8 cellular contexts compared by ENCODE assay signal in genomic region chr15:40282870-40283614, GRCh38.
DNase-seq lines count a peak whose midpoint lies in the region; ATAC-seq lines count a peak whose summit lies in the region.

ANKRD63 (minus strand) TSS chr15:40283064; CDS start chr15:40282586, 478 bp downstream.

- H3K36me3 ChIP-seq in iPS-15b (ENCODE audit: control insufficient read depth, insufficient read depth, low read length), result no peaks in the 10 kb centered on the region

- peak within 1 kb of the TSS; percentile 63 for H3K4me3 Mint-ChIP-seq in activated naive CD8-positive, alpha-beta T cell

- H3K27ac Mint-ChIP-seq in activated naive CD8-positive, alpha-beta T cell, result no peak within 1 kb of the TSS

- H3K9me3 ChIP-seq in iPS-15b (ENCODE audit: control insufficient read depth, insufficient read depth, low read length), result no peaks in the 10 kb centered on the region

- no peak within 1 kb of the TSS for H3K9ac ChIP-seq in iPS-15b (ENCODE audit: low read depth, low read length)

- DNase-seq in NCI-H1105 treated with DMSO at 0.1 percent for 48 hours (lab: John Stamatoyannopoulos, UW) (peak; percentile 13), NCI-H1105 (lab: John Stamatoyannopoulos, UW) (no peak), NOMO-1 treated with DMSO at 0.1 percent for 48 hours (lab: John Stamatoyannopoulos, UW; ENCODE audit: unreplicated experiment) (peak; percentile 20), NCI-H510A (lab: John Stamatoyannopoulos, UW) (no peak)
- peak in 2 of 3 experiments; percentile 23 to 36 for DNase-seq in stimulated activated CD4-positive, alpha-beta T cell treated with anti-CD3 and anti-CD28 coated beads, TNF-alpha, amount 100 ng/mL, for 4 hours (ENCODE audit: low read depth in 3 of 3)

- H3K36me3 Mint-ChIP-seq in activated naive CD8-positive, alpha-beta T cell, result no peaks in the 10 kb centered on the region

- peaks cover 79% of the 10 kb centered on the region for H3K27me3 ChIP-seq in iPS-15b (ENCODE audit: control insufficient read depth, insufficient read depth, low read length)

- H3K27me3 Mint-ChIP-seq in activated naive CD8-positive, alpha-beta T cell, result peaks cover 7% of the 10 kb centered on the region

- peaks cover 4% of the 10 kb centered on the region for H3K4me1 Mint-ChIP-seq in activated naive CD8-positive, alpha-beta T cell (ENCODE audit: low read depth)

- no peak for ATAC-seq in HG03571 (IDR thresholded peaks at IDR 0.05; ENCODE audit: unreplicated experiment)

- H3K9me3 Mint-ChIP-seq in activated naive CD8-positive, alpha-beta T cell (ENCODE audit: low read depth), result no peaks in the 10 kb centered on the region

- H3K4me3 ChIP-seq in iPS-15b (ENCODE audit: low read depth, low read length), result peak within 1 kb of the TSS; percentile 61

- peaks cover 25% of the 10 kb centered on the region for H3K4me1 ChIP-seq in iPS-15b (ENCODE audit: control insufficient read depth, insufficient read depth, low read length)

Comparison
In these comparisons a context has a peak if more than half of its experiments do, and no peak if none do; other contexts are left out.
1. DNase-seq: peak in NCI-H1105 treated with DMSO at 0.1 percent for 48 hours (single experiment), NOMO-1 treated with DMSO at 0.1 percent for 48 hours (single experiment) and stimulated activated CD4-positive, alpha-beta T cell treated with anti-CD3 and anti-CD28 coated beads, TNF-alpha, amount 100 ng/mL, for 4 hours (2 of 3); none in NCI-H1105 (single experiment) and NCI-H510A (single experiment).